ENCODE assay signal across 26 cellular contexts in genomic region chr6:47670851-47671250, GRCh38. TPM values are rescaled to one million over a fixed set of nuclear protein-coding genes. Genes with fewer than 3 reads are reported as not detected.
DNase-seq lines count a peak whose midpoint lies in the region; ATAC-seq and TF ChIP-seq lines count a peak whose summit lies in the region.
"Had no signal": no experiment of that assay in that cellular context is flagged by ENCODE, and none has a peak within 500 bp of the region (broad histone marks: within the 10 kb centered on the region; RNA-seq: fewer than 3 reads in every experiment).

No MANE protein-coding gene starts in this region.

- H3K4me3 ChIP-seq in HUES48 (ENCODE audit: low read depth, low read length) (no peak overlapping the region), RWPE2 (ENCODE audit: severe bottlenecking) (no peak overlapping the region), hepatocyte (no peak overlapping the region), dorsolateral prefrontal cortex (no peak overlapping the region)
- H3K4me3 ChIP-seq: body of pancreas, gastrocnemius medialis had no signal

- no peak overlapping the region for H3K9ac ChIP-seq in HUES48 (ENCODE audit: low read depth, low read length)

- ATAC-seq in RWPE2 (ENCODE audit: low read depth) (no peak), HG02571 (IDR thresholded peaks at IDR 0.05; ENCODE audit: unreplicated experiment) (no peak)
- ATAC-seq: body of pancreas, gastrocnemius medialis, SK-N-SH treated with all-trans-retinoic acid at 6 μM for 48 hours had no signal

- H3K27ac ChIP-seq in HUES48 (ENCODE audit: low read depth, low read length) (peak overlapping the region; percentile 96), RWPE2 (ENCODE audit: poor library complexity, severe bottlenecking) (peak overlapping the region; percentile 74), hepatocyte (no peak overlapping the region), dorsolateral prefrontal cortex (no peak overlapping the region)
- H3K27ac ChIP-seq: body of pancreas, gastrocnemius medialis, RWPE1 had no signal

- H3K9me2 ChIP-seq in hepatocyte (replicated peaks; ENCODE audit: insufficient read depth), result no peaks in the 10 kb centered on the region

- H3K27me3 ChIP-seq in HUES48 (ENCODE audit: control insufficient read depth, insufficient read depth, low read length), result no peaks in the 10 kb centered on the region
- no peaks in the 10 kb centered on the region for H3K27me3 ChIP-seq in RWPE2 (ENCODE audit: insufficient read depth, poor library complexity, severe bottlenecking)
- no peaks in the 10 kb centered on the region for H3K27me3 ChIP-seq in hepatocyte
- peaks cover 0 to 18% (median 0%) of the 10 kb centered on the region in 45 donors for H3K27me3 ChIP-seq in dorsolateral prefrontal cortex
- H3K27me3 ChIP-seq: body of pancreas, gastrocnemius medialis had no signal

- peak overlapping the region; percentile 47 for H3K4me2 ChIP-seq in hepatocyte

- no peaks in the 10 kb centered on the region for H3K36me3 Mint-ChIP-seq in nephron (ENCODE audit: low read depth)
- no peaks in the 10 kb centered on the region for H3K36me3 Mint-ChIP-seq in activated T-cell treated with anti-CD3 and anti-CD28 coated beads, Interleukin-2, amount 50 U/mL, for 24 hours (ENCODE audit: low read depth)

- H3K36me3 ChIP-seq in HUES48 (ENCODE audit: control insufficient read depth, insufficient read depth, low read length) (no peaks in the 10 kb centered on the region), RWPE2 (ENCODE audit: low read depth) (no peaks in the 10 kb centered on the region), hepatocyte (replicated peaks; ENCODE audit: insufficient read depth, low read depth) (no peaks in the 10 kb centered on the region)
- H3K36me3 ChIP-seq: gastrocnemius medialis had no signal

- no peaks in the 10 kb centered on the region for H3K9me3 Mint-ChIP-seq in nephron
- H3K9me3 Mint-ChIP-seq in activated T-cell treated with anti-CD3 and anti-CD28 coated beads, Interleukin-2, amount 50 U/mL, for 24 hours, result no peaks in the 10 kb centered on the region
- H3K9me3 Mint-ChIP-seq: activated CD4-positive, alpha-beta memory T cell treated with anti-CD3 and anti-CD28 coated beads, Interleukin-2, amount 10 ng/mL, durations not matched to agents 7 days and 5 days had no signal

- H3K4me1 Mint-ChIP-seq in nephron, result peaks cover 13% of the 10 kb centered on the region
- H3K4me1 Mint-ChIP-seq in activated T-cell treated with anti-CD3 and anti-CD28 coated beads, Interleukin-2, amount 50 U/mL, for 24 hours (ENCODE audit: low read depth), result no peaks in the 10 kb centered on the region
- H3K4me1 Mint-ChIP-seq: activated CD4-positive, alpha-beta memory T cell treated with anti-CD3 and anti-CD28 coated beads, Interleukin-2, amount 10 ng/mL, durations not matched to agents 7 days and 5 days had no signal

- peak overlapping the region; percentile 82 to 99 (median 88) for H3K27ac Mint-ChIP-seq in nephron
- no peak overlapping the region for H3K27ac Mint-ChIP-seq in activated T-cell treated with anti-CD3 and anti-CD28 coated beads, Interleukin-2, amount 50 U/mL, for 24 hours
- H3K27ac Mint-ChIP-seq: activated CD4-positive, alpha-beta memory T cell treated with anti-CD3 and anti-CD28 coated beads, Interleukin-2, amount 10 ng/mL, durations not matched to agents 7 days and 5 days had no signal

- intact Hi-C loops in dorsolateral prefrontal cortex (cut with DNase I), result no loop called here

- DNase-seq in RWPE2 (ENCODE audit: low spot score), result no peak
- DNase-seq in hepatocyte (ENCODE audit: low spot score), result no peak
- no peak for DNase-seq in activated T-cell treated with anti-CD3 and anti-CD28 coated beads, Interleukin-2, amount 50 U/mL, for 24 hours
- DNase-seq in dorsolateral prefrontal cortex, result no peak
- DNase-seq: activated CD4-positive, alpha-beta memory T cell treated with anti-CD3 and anti-CD28 coated beads, Interleukin-2, amount 10 ng/mL, durations not matched to agents 7 days and 5 days; activated CD4-positive, CD25-positive, alpha-beta regulatory T cell; activated effector memory CD4-positive, alpha-beta T cell treated with anti-CD3 and anti-CD28 coated beads, Interleukin-2, amount 50 U/mL, for 16 hours; body of pancreas; effector memory CD4-positive, alpha-beta T cell; gastrocnemius medialis; hippocampal formation; KG1; NCI-H1436 treated with DMSO at 0.1 percent for 48 hours; occipital lobe; trophoblast cell had no signal

- H4K20me1 ChIP-seq in hepatocyte (ENCODE audit: insufficient read depth, poor library complexity, severe bottlenecking), result no peaks in the 10 kb centered on the region

- WGBS in hepatocyte (ENCODE audit: low lambda C conversion rate, missing lambda C conversion rate), result 51% methylated on average over 3 of the region's 3 CpGs

- no peaks in the 10 kb centered on the region for H3K9me3 ChIP-seq in HUES48 (ENCODE audit: control insufficient read depth, insufficient read depth, low read length)
- H3K9me3 ChIP-seq in RWPE2 (ENCODE audit: severe bottlenecking), result no peaks in the 10 kb centered on the region
- no peaks in the 10 kb centered on the region for H3K9me3 ChIP-seq in hepatocyte (ENCODE audit: low read depth)
- H3K9me3 ChIP-seq: body of pancreas, gastrocnemius medialis had no signal

- no peak overlapping the region for H3K4me3 Mint-ChIP-seq in nephron
- H3K4me3 Mint-ChIP-seq in activated T-cell treated with anti-CD3 and anti-CD28 coated beads, Interleukin-2, amount 50 U/mL, for 24 hours, result no peak overlapping the region
- H3K4me3 Mint-ChIP-seq: activated CD4-positive, alpha-beta memory T cell treated with anti-CD3 and anti-CD28 coated beads, Interleukin-2, amount 10 ng/mL, durations not matched to agents 7 days and 5 days had no signal

- no peak overlapping the region for H2AFZ ChIP-seq in hepatocyte

- H3K79me2 ChIP-seq in hepatocyte, result no peaks in the 10 kb centered on the region

- H3K4me1 ChIP-seq in HUES48 (ENCODE audit: control insufficient read depth, insufficient read depth, low read length), result peaks cover 24% of the 10 kb centered on the region
- H3K4me1 ChIP-seq in RWPE2 (ENCODE audit: insufficient read depth, poor library complexity, severe bottlenecking), result peaks cover 23% of the 10 kb centered on the region
- peaks cover 14% of the 10 kb centered on the region for H3K4me1 ChIP-seq in hepatocyte (ENCODE audit: insufficient read depth)
- H3K4me1 ChIP-seq: gastrocnemius medialis had no signal

- no peaks in the 10 kb centered on the region for H3K27me3 Mint-ChIP-seq in nephron (ENCODE audit: low read depth)
- H3K27me3 Mint-ChIP-seq in activated T-cell treated with anti-CD3 and anti-CD28 coated beads, Interleukin-2, amount 50 U/mL, for 24 hours, result peaks cover 59% of the 10 kb centered on the region

- no peak for TF ChIP-seq CTCF in RWPE2 (IDR thresholded peaks at IDR 0.05; ENCODE audit: poor library complexity, severe bottlenecking)
- no peak for TF ChIP-seq CTCF in hepatocyte (IDR thresholded peaks at IDR 0.05; ENCODE audit: poor library complexity)
- no peak for TF ChIP-seq CTCF in nephron (IDR thresholded peaks at IDR 0.05; ENCODE audit: unreplicated experiment in 3 of 3)
- no peak for TF ChIP-seq CTCF in dorsolateral prefrontal cortex (IDR thresholded peaks at IDR 0.05 in 54 of 56, conservative IDR thresholded peaks at IDR 0.05 in 2 of 56; ENCODE audit: low read depth in 1 of 56, partially characterized antibody in 56 of 56)

RNA-seq across cellular contexts. Expression of gene ADGRF4, which starts 27.5 kb away (rescaled TPM):
- total RNA-seq in hepatocyte, result 7.5 and 9.2 TPM in 2 replicates
- 4.2 and 6.6 TPM in 2 replicates for polyA plus RNA-seq in hepatocyte
- total RNA-seq in dorsolateral prefrontal cortex, result under 1 TPM in 50 of 120 experiments, not detected in 70; 0.11 to 0.70 (median 0.20) TPM
- total RNA-seq: activated CD4-positive, alpha-beta memory T cell treated with anti-CD3 and anti-CD28 coated beads, Interleukin-2, amount 10 ng/mL, durations not matched to agents 7 days and 5 days; body of pancreas; G401; lung microvascular endothelial cell; myocyte; occipital lobe; pulmonary artery endothelial cell; skeletal muscle tissue; T-helper 2 cell treated with Interferon-gamma antibody and Interleukin-4, amounts not matched to agents 100 ng/mL and 5 ng/mL, for 36 hours had no signal

Comparison
In these comparisons a context has a peak if more than half of its experiments do, and no peak if none do; other contexts are left out.
1. H3K27ac ChIP-seq: peak in HUES48 (single experiment) and RWPE2 (single experiment); none in hepatocyte (single experiment) and dorsolateral prefrontal cortex (0 of 59).